ENCODE assay signal across 11 cellular contexts in genomic region chr22:27990451-27990840, GRCh38.
A peak's percentile ranks its signal among the peaks of the same experiment; 100 is the strongest.
DNase-seq lines count a peak whose midpoint lies in the region; ATAC-seq, FAIRE-seq and TF ChIP-seq lines count a peak whose summit lies in the region.
"Had no signal": no experiment of that assay in that cellular context is flagged by ENCODE, and none has a peak within 500 bp of the region (broad histone marks: within the 10 kb centered on the region; RNA-seq: fewer than 3 reads in every experiment).

No MANE protein-coding gene starts in this region.

- H3K9ac ChIP-seq in trophoblast cell (ENCODE audit: low read length), result no peak overlapping the region

- DNase-seq in activated effector memory CD4-positive, alpha-beta T cell treated with anti-CD3 and anti-CD28 coated beads, Interleukin-2, amount 50 U/mL, for 16 hours, result peak; percentile 54
- no peak for DNase-seq in activated effector memory CD4-positive, alpha-beta T cell treated with Interleukin-2 at 50 U/mL for 16 hours
- no peak for DNase-seq in trophoblast cell
- no peak for DNase-seq in urothelium cell line (ENCODE audit: low spot score)
- no peak for DNase-seq in SKM-1 (lab: John Stamatoyannopoulos, UW; ENCODE audit: unreplicated experiment)
- DNase-seq in D721Med (ENCODE audit: insufficient read length, low spot score), result no peak
- DNase-seq: activated gamma-delta T cell, NCI-H510A had no signal

- no peak overlapping the region for H3K18ac ChIP-seq in trophoblast cell (ENCODE audit: low read length)

- peak overlapping the region; percentile 63 for H4K91ac ChIP-seq in trophoblast cell (ENCODE audit: low read depth, low read length)

- H2AFZ ChIP-seq in trophoblast cell (ENCODE audit: insufficient read depth, low read length, poor library complexity), result no peak overlapping the region

- no peak overlapping the region for H2BK12ac ChIP-seq in trophoblast cell (ENCODE audit: low read length)

- peaks cover 3% of the 10 kb centered on the region for H3K79me1 ChIP-seq in trophoblast cell (ENCODE audit: low read length)

- no peak overlapping the region for H2BK5ac ChIP-seq in trophoblast cell (ENCODE audit: low read depth, low read length, poor library complexity)

- H3K27me3 ChIP-seq in gastroesophageal sphincter (no peaks in the 10 kb centered on the region), trophoblast cell (ENCODE audit: insufficient read depth, low read length) (no peaks in the 10 kb centered on the region)

- no peaks in the 10 kb centered on the region for H3K79me2 ChIP-seq in trophoblast cell (ENCODE audit: control insufficient read depth, insufficient read depth, low read length, poor library complexity)

- no peak overlapping the region for H4K12ac ChIP-seq in trophoblast cell (ENCODE audit: low read depth, low read length)

- H3K4me1 ChIP-seq in gastroesophageal sphincter (peaks cover 0 to 21% (median 10%) of the 10 kb centered on the region in 3 donors), trophoblast cell (ENCODE audit: control insufficient read depth in 1 of 2, insufficient read depth in 2 of 2, low read length in 2 of 2) (peaks cover 10 to 22% of the 10 kb centered on the region in 2 experiments)

- TF ChIP-seq CTCF in gastroesophageal sphincter (IDR thresholded peaks at IDR 0.05) (no peak), D721Med (IDR thresholded peaks at IDR 0.05; ENCODE audit: insufficient read depth, missing control alignments) (no peak)

- no peak overlapping the region for H3K4ac ChIP-seq in trophoblast cell (ENCODE audit: low read depth, low read length)

- FAIRE-seq in urothelium cell line (lab: Jason Lieb, UNC), result peak; percentile 23
- no peak for FAIRE-seq in D721Med (lab: Jason Lieb, UNC)

- no peak overlapping the region for H2BK120ac ChIP-seq in trophoblast cell (ENCODE audit: insufficient read depth, low read length, poor library complexity)

- ATAC-seq in gastroesophageal sphincter, result no peak
- ATAC-seq in GM21576 (IDR thresholded peaks at IDR 0.05; ENCODE audit: unreplicated experiment), result no peak
- ATAC-seq: CD8-positive, alpha-beta T cell had no signal

- TF ChIP-seq EP300 in gastroesophageal sphincter (IDR thresholded peaks at IDR 0.05), result no peak

- WGBS in gastroesophageal sphincter (ENCODE audit: low coverage in 1 of 2), 2 donors, result 79% methylated on average over 6 of the region's 15 CpGs; no CpG with 5 or more reads in 1 of the 2 donors
- WGBS in trophoblast cell (ENCODE audit: extremely low coverage, insufficient coverage, insufficient read length), result no CpG with 5 or more reads among the region's 15 CpGs

- H3K9me3 ChIP-seq in gastroesophageal sphincter (no peaks in the 10 kb centered on the region), trophoblast cell (ENCODE audit: insufficient read depth, low read depth, low read length) (no peaks in the 10 kb centered on the region)

- no peak overlapping the region for H3K4me2 ChIP-seq in trophoblast cell (ENCODE audit: low read length)

- H3K27ac ChIP-seq in gastroesophageal sphincter (peak overlapping the region in 3 of 4 donors; percentile 72 to 74 (median 73)), trophoblast cell (ENCODE audit: low read depth, low read length) (no peak overlapping the region)

- no peak overlapping the region for H2AK5ac ChIP-seq in trophoblast cell (ENCODE audit: low read length)

- H3K36me3 ChIP-seq in gastroesophageal sphincter (peaks cover 0 to 91% of the 10 kb centered on the region in 2 donors), trophoblast cell (ENCODE audit: control insufficient read depth in 1 of 2, insufficient read depth in 2 of 2, low read length in 2 of 2) (peaks cover 4 to 8% of the 10 kb centered on the region in 2 experiments)

- TF ChIP-seq POLR2A in gastroesophageal sphincter (IDR thresholded peaks at IDR 0.05), result no peak

- no peak overlapping the region for H3K23ac ChIP-seq in trophoblast cell (ENCODE audit: low read length)

- H3K14ac ChIP-seq in trophoblast cell (ENCODE audit: low read length), result no peak overlapping the region

- no peak overlapping the region for H3K4me3 ChIP-seq in gastroesophageal sphincter
- H3K4me3 ChIP-seq in trophoblast cell (ENCODE audit: low read depth, low read length), result no peak overlapping the region

- H4K8ac ChIP-seq in trophoblast cell (ENCODE audit: low read depth, low read length), result no peak overlapping the region
